In the genomic region with DNA sequence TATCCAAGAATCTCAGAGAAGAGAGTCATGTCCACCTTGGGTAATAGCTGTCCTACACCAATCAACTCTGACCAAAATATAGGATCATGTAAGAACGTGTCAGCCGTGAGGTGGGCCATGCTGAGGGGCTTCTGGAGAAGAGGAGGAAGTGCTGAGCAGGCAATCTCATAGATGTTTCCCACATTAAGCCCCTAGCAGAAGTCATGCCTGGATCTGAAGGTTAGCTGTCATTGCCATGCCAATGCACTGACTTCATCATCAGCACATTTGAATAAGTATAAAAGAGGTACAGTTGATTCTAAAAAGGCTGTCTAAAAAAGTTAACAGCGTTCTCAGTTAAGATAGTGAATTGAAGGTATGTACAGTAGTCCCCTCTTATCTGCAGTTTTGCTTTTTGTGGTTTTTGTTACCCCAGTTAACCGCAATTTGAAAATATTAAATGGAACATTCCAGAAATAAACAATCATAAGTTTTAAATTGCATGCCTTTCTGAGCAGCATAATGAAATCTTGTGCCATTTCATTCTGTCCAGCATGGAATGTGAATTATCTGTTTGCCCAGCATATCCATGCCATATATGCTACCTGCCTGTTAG, we compare ENCODE assay signal across 1 cellular context.
TF ChIP-seq lines count a peak whose summit lies in the region.

No MANE protein-coding gene starts in this region.

TF ChIP-seq in GM23338, 12 proteins besides CTCF, POLR2A, EP300 and RAD21 (continued from another document):
- TF ChIP-seq STAT1 (IDR thresholded peaks at IDR 0.05; ENCODE audit: unreplicated experiment) (no peak), CREB1 (CRISPR knock-in tag; IDR thresholded peaks at IDR 0.05; ENCODE audit: low read depth) (no peak), REST (IDR thresholded peaks at IDR 0.05; ENCODE audit: unreplicated experiment) (no peak), JUNB (IDR thresholded peaks at IDR 0.05; ENCODE audit: unreplicated experiment) (no peak), EZH2phosphoT487 (IDR thresholded peaks at IDR 0.05; ENCODE audit: unreplicated experiment) (no peak), NANOG (IDR thresholded peaks at IDR 0.05; ENCODE audit: borderline replicate concordance) (no peak), ZNF331 (CRISPR knock-in tag; IDR thresholded peaks at IDR 0.05; ENCODE audit: low read depth) (no peak), EZH2 (IDR thresholded peaks at IDR 0.05; ENCODE audit: low read depth, unreplicated experiment) (no peak)
